Comparison of ENCODE assay signal across 1 cellular context in the genomic region with DNA sequence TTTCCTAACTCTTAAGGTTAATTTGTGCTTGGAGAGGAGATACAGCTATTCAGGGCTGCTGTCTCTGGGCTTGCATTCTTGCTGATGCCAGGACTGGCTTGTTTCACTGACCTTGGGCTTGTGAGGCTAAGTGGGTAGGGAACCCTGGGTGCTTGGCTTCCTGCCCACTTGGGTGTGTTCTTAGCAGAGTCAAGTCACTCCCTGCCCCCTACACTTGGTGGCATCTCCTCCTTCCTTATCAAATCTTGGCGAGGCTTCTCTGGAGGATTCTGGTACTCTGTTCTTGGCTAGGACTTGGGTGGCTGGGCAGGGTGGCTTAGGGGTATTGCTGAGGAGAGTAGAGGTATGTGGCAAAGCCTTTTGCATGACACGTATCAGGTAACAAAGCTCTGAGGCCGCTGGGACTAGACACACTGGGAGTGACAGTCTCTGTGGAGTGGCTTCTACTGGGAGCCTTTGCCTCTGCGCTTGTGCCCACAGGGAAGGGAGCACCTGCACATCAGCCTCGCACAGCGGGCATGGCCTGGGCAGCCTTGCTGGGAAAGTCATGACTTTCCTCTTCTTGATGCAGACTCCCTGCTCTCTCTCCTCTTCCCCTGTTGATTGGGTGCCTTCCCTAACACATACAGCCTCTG.
TF ChIP-seq lines count a peak whose summit lies in the region.

No MANE protein-coding gene starts in this region.

TF ChIP-seq in HCT116, 20 proteins besides CTCF, POLR2A, EP300 and RAD21 (continued from another document):
- no peak for TF ChIP-seq EZH2phosphoT487 (IDR thresholded peaks at IDR 0.05; ENCODE audit: borderline replicate concordance)
- TF ChIP-seq, protein P1, sequence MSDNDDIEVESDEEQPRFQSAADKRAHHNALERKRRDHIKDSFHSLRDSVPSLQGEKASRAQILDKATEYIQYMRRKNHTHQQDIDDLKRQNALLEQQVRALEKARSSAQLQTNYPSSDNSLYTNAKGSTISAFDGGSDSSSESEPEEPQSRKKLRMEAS (IDR thresholded peaks at IDR 0.05), result no peak
